ENCODE assay signal across 17 cellular contexts in genomic region chrX:144275403-144275802, GRCh38.
A peak's percentile ranks its signal among the peaks of the same experiment; 100 is the strongest.
DNase-seq lines count a peak whose midpoint lies in the region; ATAC-seq and TF ChIP-seq lines count a peak whose summit lies in the region.
"Had no signal": no experiment of that assay in that cellular context is flagged by ENCODE, and none has a peak within 500 bp of the region (broad histone marks: within the 10 kb centered on the region; RNA-seq: fewer than 3 reads in every experiment).

No MANE protein-coding gene starts in this region.

- H3K79me2 ChIP-seq in PC-3 (ENCODE audit: low read length): no peaks in the 10 kb centered on the region

- no peak overlapping the region for H3K9ac ChIP-seq in PC-3 (ENCODE audit: low read length)

- no peaks in the 10 kb centered on the region for H4K20me1 ChIP-seq in PC-3 (ENCODE audit: low read length)

- no peaks in the 10 kb centered on the region for H3F3A ChIP-seq in PC-3 (ENCODE audit: low read length, unreplicated experiment)

- no peaks in the 10 kb centered on the region for H3K36me3 ChIP-seq in PC-3 (ENCODE audit: low read depth, low read length)

- H3K4me3 ChIP-seq in PC-3 (ENCODE audit: low read length): no peak overlapping the region

- DNase-seq in DMS153 (lab: John Stamatoyannopoulos, UW) (peak; percentile 99), NCI-H146 (lab: John Stamatoyannopoulos, UW) (peak; percentile 23), PC-3 (peak; percentile 6), left lobe of liver (ENCODE audit: low spot score) (no peak), COLO829 (ENCODE audit: low spot score) (no peak), NOMO-1 treated with dmso at 0.1 percent for 144 hours (lab: John Stamatoyannopoulos, UW; ENCODE audit: unreplicated experiment) (no peak), pons (ENCODE audit: low spot score) (no peak), cortex of kidney (lab: John Stamatoyannopoulos, UW) (no peak)
- DNase-seq: activated CD4-positive, CD25-positive, alpha-beta regulatory T cell treated with anti-CD3 and anti-CD28 coated beads, Interleukin-2, amount 50 U/mL, for 72 hours; activated effector memory CD4-positive, alpha-beta T cell treated with Interleukin-2 at 50 U/mL for 16 hours; GF-D8; GOT3; KG1; NCI-H187 treated with DMSO at 0.1 percent for 48 hours; retina; stimulated activated naive CD8-positive, alpha-beta T cell treated with anti-CD3 and anti-CD28 coated beads, Interleukin-15, amount 100 ng/mL, for 72 hours had no signal

- H3K9me2 ChIP-seq in PC-3 (replicated peaks; ENCODE audit: low read length): no peaks in the 10 kb centered on the region

- BruUV-seq in PC-3 (replicated peaks; lab: Mats Ljungman, UMichigan): no TSS peak

- H3K4me2 ChIP-seq in PC-3 (ENCODE audit: low read length): no peak overlapping the region

- POLR2A ChIA-PET in PC-3 (lab: Charles Lee; ENCODE audit: unreplicated experiment): no interaction called here

- H3K27ac ChIP-seq in PC-3 (ENCODE audit: low read length): no peak overlapping the region
- H3K27ac ChIP-seq: HL-60 had no signal

- no peak for ATAC-seq in PC-3
- peak; percentile 65 for ATAC-seq in left lobe of liver
- ATAC-seq: stimulated activated naive CD8-positive, alpha-beta T cell treated with anti-CD3 and anti-CD28 coated beads, Interleukin-15, amount 100 ng/mL, for 72 hours had no signal

- intact Hi-C loops in PC-3 (cut with micrococcal nuclease): no loop called here

- H3K27me3 ChIP-seq in PC-3 (ENCODE audit: low read length): no peaks in the 10 kb centered on the region

- no peaks in the 10 kb centered on the region for H3K4me1 ChIP-seq in PC-3 (ENCODE audit: insufficient read depth, low read length)

- CTCF ChIA-PET in PC-3 (lab: Charles Lee): no interaction called here

- no peaks in the 10 kb centered on the region for H3K9me3 ChIP-seq in PC-3 (ENCODE audit: low read length)

- TF ChIP-seq CTCF in PC-3 (conservative IDR thresholded peaks at IDR 0.05; ENCODE audit: low read depth, low read length): no peak

- H2AFZ ChIP-seq in PC-3 (ENCODE audit: low read length): no peak overlapping the region

Comparison
In these comparisons a context has a peak if more than half of its experiments do, and no peak if none do; other contexts are left out.
1. DNase-seq: peak in DMS153 (single experiment), NCI-H146 (single experiment) and PC-3 (single experiment); none in left lobe of liver (single experiment), COLO829 (single experiment), NOMO-1 treated with dmso at 0.1 percent for 144 hours (single experiment), pons (single experiment) and cortex of kidney (single experiment).